18 cellular contexts compared by ENCODE assay signal in genomic region chr10:116764979-116765378, GRCh38.
"Had no signal": no experiment of that assay in that cellular context is flagged by ENCODE, and none has a peak within 500 bp of the region (broad histone marks: within the 10 kb centered on the region; RNA-seq: fewer than 3 reads in every experiment).

No MANE protein-coding gene starts in this region.

- H3K4me3 ChIP-seq: stomach, suprapubic skin, testis, thoracic aorta, thyroid gland, tibial artery, tibial nerve, transverse colon, upper lobe of left lung, upper lobe of right lung, uterus, vagina had no signal

- H3K27me3 ChIP-seq: suprapubic skin, testis, thyroid gland, tibial nerve, transverse colon, upper lobe of left lung, upper lobe of right lung, uterus, vagina had no signal

- H3K36me3 ChIP-seq: stomach, suprapubic skin, thoracic aorta, thyroid gland, tibial artery, tibial nerve, transverse colon, upper lobe of left lung, upper lobe of right lung, uterus, vagina had no signal

- H3K27ac ChIP-seq: stomach, suprapubic skin, testis, thoracic aorta, thyroid gland, tibial artery, transverse colon, upper lobe of left lung, upper lobe of right lung, uterus, vagina had no signal

- DNase-seq: stimulated activated naive B cell treated with anti-CD40 and anti-IgM and Interleukin-4, amounts not matched to agents 10 μg/mL and 1 μg/mL and 100 μg/mL, for 72 hours; stomach; upper lobe of left lung; uterus had no signal

- ATAC-seq: stimulated activated effector memory CD8-positive, alpha-beta T cell treated with anti-CD3 and anti-CD28 coated beads, Interleukin-12 subunit alpha, Interleukin-12 subunit beta, amount 100 ng/mL, for 72 hours; stimulated activated memory B cell treated with anti-CD40 and anti-IgM and Interleukin-4, amounts not matched to agents 10 μg/mL and 1 μg/mL and 100 μg/mL, for 72 hours; stimulated activated naive B cell treated with anti-CD40 and anti-IgM and Interleukin-4, amounts not matched to agents 10 μg/mL and 1 μg/mL and 100 μg/mL, for 72 hours; stimulated activated naive CD8-positive, alpha-beta T cell treated with anti-CD3 and anti-CD28 coated beads, Interleukin-15, amount 100 ng/mL, for 72 hours; stimulated activated naive CD8-positive, alpha-beta T cell treated with anti-CD3 and anti-CD28 coated beads, Interleukin-15, Interleukin-2, amounts not matched to agents 100 U/mL and 50 U/mL, for 24 hours had no signal

- H3K4me1 ChIP-seq: tibial artery, upper lobe of left lung, upper lobe of right lung, uterus had no signal

- H3K9me3 ChIP-seq: testis, thoracic aorta, thyroid gland, tibial artery, tibial nerve, transverse colon, upper lobe of left lung, upper lobe of right lung, vagina had no signal

- FAIRE-seq: urothelium cell line had no signal
